In the genomic region with DNA sequence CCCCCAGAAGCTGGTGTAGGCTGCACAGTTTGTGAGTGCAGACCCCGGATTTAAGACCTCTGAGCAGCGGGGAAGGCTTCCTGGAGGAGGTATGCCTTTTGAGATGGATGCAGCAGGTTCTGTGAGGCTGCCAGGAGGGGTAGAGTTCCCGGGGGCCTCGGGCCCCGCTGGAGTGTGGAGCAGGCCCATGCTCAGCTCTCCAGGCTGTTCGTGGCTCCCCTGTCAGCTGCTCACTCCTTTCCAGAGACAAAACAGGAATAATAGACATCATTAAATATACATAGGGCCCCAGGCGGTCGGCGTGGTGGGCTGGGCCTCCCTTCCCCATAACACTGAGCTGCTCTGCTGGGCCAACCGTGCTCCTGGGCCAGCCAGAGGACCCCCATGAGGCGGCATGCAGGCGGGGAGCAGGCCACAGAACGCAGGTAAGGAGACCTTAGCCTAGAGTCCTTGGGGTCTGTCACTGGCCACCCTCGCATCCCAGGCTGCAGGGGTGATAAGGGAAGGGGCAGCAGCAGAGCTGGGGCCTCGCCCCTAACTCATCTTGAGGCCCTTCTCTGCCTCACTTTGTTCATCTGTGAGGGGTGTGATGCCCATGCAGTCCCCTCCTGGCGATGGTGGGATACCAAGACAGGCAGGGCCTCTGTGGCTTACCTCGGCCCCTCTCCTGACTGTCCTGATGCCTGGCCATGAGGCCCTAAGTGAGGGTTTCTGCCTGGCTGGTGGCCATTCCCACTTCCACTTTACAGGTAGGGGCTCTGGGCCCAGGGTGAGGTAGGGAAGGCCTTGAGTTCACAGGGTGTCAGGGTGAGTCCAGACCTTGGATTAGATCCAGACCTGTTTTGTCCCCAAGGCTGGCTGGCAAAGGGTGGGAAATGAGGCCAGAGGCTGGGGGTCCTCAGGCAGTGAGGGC, we compare ENCODE assay signal across 2 cellular contexts.
TF ChIP-seq lines count a peak whose summit lies in the region.

A gene with protein sequence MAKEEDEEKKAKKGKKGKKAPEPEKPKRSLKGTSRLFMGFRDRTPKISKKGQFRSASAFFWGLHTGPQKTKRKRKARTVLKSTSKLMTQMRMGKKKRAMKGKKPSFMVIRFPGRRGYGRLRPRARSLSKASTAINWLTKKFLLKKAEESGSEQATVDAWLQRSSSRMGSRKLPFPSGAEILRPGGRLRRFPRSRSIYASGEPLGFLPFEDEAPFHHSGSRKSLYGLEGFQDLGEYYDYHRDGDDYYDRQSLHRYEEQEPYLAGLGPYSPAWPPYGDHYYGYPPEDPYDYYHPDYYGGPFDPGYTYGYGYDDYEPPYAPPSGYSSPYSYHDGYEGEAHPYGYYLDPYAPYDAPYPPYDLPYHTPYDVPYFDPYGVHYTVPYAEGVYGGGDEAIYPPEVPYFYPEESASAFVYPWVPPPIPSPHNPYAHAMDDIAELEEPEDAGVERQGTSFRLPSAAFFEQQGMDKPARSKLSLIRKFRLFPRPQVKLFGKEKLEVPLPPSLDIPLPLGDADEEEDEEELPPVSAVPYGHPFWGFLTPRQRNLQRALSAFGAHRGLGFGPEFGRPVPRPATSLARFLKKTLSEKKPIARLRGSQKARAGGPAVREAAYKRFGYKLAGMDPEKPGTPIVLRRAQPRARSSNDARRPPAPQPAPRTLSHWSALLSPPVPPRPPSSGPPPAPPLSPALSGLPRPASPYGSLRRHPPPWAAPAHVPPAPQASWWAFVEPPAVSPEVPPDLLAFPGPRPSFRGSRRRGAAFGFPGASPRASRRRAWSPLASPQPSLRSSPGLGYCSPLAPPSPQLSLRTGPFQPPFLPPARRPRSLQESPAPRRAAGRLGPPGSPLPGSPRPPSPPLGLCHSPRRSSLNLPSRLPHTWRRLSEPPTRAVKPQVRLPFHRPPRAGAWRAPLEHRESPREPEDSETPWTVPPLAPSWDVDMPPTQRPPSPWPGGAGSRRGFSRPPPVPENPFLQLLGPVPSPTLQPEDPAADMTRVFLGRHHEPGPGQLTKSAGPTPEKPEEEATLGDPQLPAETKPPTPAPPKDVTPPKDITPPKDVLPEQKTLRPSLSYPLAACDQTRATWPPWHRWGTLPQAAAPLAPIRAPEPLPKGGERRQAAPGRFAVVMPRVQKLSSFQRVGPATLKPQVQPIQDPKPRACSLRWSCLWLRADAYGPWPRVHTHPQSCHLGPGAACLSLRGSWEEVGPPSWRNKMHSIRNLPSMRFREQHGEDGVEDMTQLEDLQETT (N-terminal part only) (plus strand): TSS at position 357 of the 913 bp plus-strand sequence. CDS start 10,045 bp downstream, outside the sequence.

TF ChIP-seq in IMR-90, 13 proteins besides CTCF, POLR2A, EP300 and RAD21:
- TF ChIP-seq NFE2L2 (IDR thresholded peaks at IDR 0.05; ENCODE audit: low read depth, low read length) (no peak), MXI1 (IDR thresholded peaks at IDR 0.05; ENCODE audit: borderline replicate concordance, low read depth, low read length) (no peak)
- TF ChIP-seq, protein P1, sequence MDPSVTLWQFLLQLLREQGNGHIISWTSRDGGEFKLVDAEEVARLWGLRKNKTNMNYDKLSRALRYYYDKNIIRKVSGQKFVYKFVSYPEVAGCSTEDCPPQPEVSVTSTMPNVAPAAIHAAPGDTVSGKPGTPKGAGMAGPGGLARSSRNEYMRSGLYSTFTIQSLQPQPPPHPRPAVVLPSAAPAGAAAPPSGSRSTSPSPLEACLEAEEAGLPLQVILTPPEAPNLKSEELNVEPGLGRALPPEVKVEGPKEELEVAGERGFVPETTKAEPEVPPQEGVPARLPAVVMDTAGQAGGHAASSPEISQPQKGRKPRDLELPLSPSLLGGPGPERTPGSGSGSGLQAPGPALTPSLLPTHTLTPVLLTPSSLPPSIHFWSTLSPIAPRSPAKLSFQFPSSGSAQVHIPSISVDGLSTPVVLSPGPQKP (IDR thresholded peaks at IDR 0.05; ENCODE audit: borderline replicate concordance, low read depth, low read length), result no peak

TF ChIP-seq in H1, 55 proteins besides CTCF, POLR2A, EP300 and RAD21:
- TF ChIP-seq NANOG (IDR thresholded peaks at IDR 0.05; ENCODE audit: insufficient read depth, low read depth, low read length, poor library complexity, severe bottlenecking), result no peak
- no peak for TF ChIP-seq ASH2L (IDR thresholded peaks at IDR 0.05; ENCODE audit: low read length)
- TF ChIP-seq SIX5 (IDR thresholded peaks at IDR 0.05; ENCODE audit: low read depth, low read length), result no peak
- TF ChIP-seq KDM4A (IDR thresholded peaks at IDR 0.05; ENCODE audit: low read depth, low read length, severe bottlenecking), result no peak
- TF ChIP-seq SUZ12 (IDR thresholded peaks at IDR 0.05; ENCODE audit: low read length), result no peak
- TF ChIP-seq SIRT6 (IDR thresholded peaks at IDR 0.05; ENCODE audit: low read length), result no peak
- no peak for TF ChIP-seq SIN3A (conservative IDR thresholded peaks at IDR 0.05 in 1 of 2, IDR thresholded peaks at IDR 0.05 in 1 of 2; ENCODE audit: low read depth in 1 of 2, low read length in 2 of 2)
- no peak for TF ChIP-seq YY1 (IDR thresholded peaks at IDR 0.05; ENCODE audit: low read depth, low read length)
- no peak for TF ChIP-seq TCF12 (IDR thresholded peaks at IDR 0.05; ENCODE audit: low read depth, low read length)
- no peak for TF ChIP-seq BRCA1 (IDR thresholded peaks at IDR 0.05; ENCODE audit: low read depth, low read length)
- no peak for TF ChIP-seq FOSL1 (IDR thresholded peaks at IDR 0.05; ENCODE audit: insufficient read depth, low read depth, low read length)
- no peak for TF ChIP-seq TEAD4 (IDR thresholded peaks at IDR 0.05; ENCODE audit: low read depth, low read length)
- no peak for TF ChIP-seq MAFK (IDR thresholded peaks at IDR 0.05; ENCODE audit: low read depth, low read length)
- no peak for TF ChIP-seq EZH2 (IDR thresholded peaks at IDR 0.05; ENCODE audit: low read depth, low read length, severe bottlenecking)
- TF ChIP-seq, protein P2, sequence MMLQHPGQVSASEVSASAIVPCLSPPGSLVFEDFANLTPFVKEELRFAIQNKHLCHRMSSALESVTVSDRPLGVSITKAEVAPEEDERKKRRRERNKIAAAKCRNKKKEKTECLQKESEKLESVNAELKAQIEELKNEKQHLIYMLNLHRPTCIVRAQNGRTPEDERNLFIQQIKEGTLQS (IDR thresholded peaks at IDR 0.05; ENCODE audit: insufficient read depth, low read depth, low read length), result no peak
TF ChIP-seq in H1: peak in this region for 0.
